ENCODE assay signal across 9 cellular contexts in genomic region chr19:58401825-58402433, GRCh38. TPM values are rescaled to one million over a fixed set of nuclear protein-coding genes. Genes with fewer than 3 reads are reported as not detected.
A peak's percentile ranks its signal among the peaks of the same experiment; 100 is the strongest.
DNase-seq lines count a peak whose midpoint lies in the region; ATAC-seq and TF ChIP-seq lines count a peak whose summit lies in the region.
"Had no signal": no experiment of that assay in that cellular context is flagged by ENCODE, and none has a peak within 500 bp of the region (broad histone marks: within the 10 kb centered on the region; RNA-seq: fewer than 3 reads in every experiment).

No MANE protein-coding gene starts in this region.

- no peak for ATAC-seq in left lung

- peak overlapping the region in 2 of 4 donors; percentile 29 to 42 for H3K4me3 ChIP-seq in adrenal gland
- peak overlapping the region; percentile 37 to 62 for H3K4me3 ChIP-seq in left lung
- peak overlapping the region; percentile 51 to 79 (median 58) for H3K4me3 ChIP-seq in tibial nerve

- CTCF ChIA-PET in activated naive CD4-positive, alpha-beta T cell treated with anti-CD3 and anti-CD28 coated beads for 36 hours (lab: Charles Lee), result interaction anchor here (1.4 kb wide), 1 partner anchor 118 kb away, joined by 5 read pairs; no protein-coding TSS in a partner anchor

- WGBS in adrenal gland, 4 donors, result 23 to 39% (median 33%) methylated on average over 24 of the region's 24 CpGs
- WGBS in tibial nerve, 2 donors, result 32 to 37% methylated on average over 24 of the region's 24 CpGs

- H3K4me1 ChIP-seq in adrenal gland (replicated peaks in 1 of 2), result peaks cover 11 to 16% of the 10 kb centered on the region in 2 donors
- H3K4me1 ChIP-seq in left lung, result peaks cover 9 to 16% of the 10 kb centered on the region in 2 donors
- H3K4me1 ChIP-seq in tibial nerve, result peaks cover 0 to 27% (median 15%) of the 10 kb centered on the region in 4 donors

- TF ChIP-seq EP300 in tibial nerve (IDR thresholded peaks at IDR 0.05), result no peak

- intact Hi-C loops in activated naive CD4-positive, alpha-beta T cell treated with anti-CD3 and anti-CD28 coated beads for 36 hours (cut with micrococcal nuclease), result loop anchor here (1.0 kb wide), 6 partner anchors 15 to 76 kb away; partner anchors contain the start of genes RPS5, ZNF132, ZNF446 and ZNF497
- intact Hi-C loops in adrenal gland (cut with DNase I), result no loop called here
- intact Hi-C loops in left lung (cut with DNase I), result no loop called here

- TF ChIP-seq POLR2A in adrenal gland (IDR thresholded peaks at IDR 0.05) (no peak), tibial nerve (IDR thresholded peaks at IDR 0.05) (no peak)

- H3K27ac ChIP-seq in adrenal gland (peak overlapping the region in 3 of 5 donors; percentile 33 to 79 (median 74)), left lung (peak overlapping the region in 1 of 2 donors; percentile 80), tibial nerve (peak overlapping the region in 3 of 4 donors; percentile 76 to 90 (median 90))

- H3K9me3 ChIP-seq in adrenal gland (replicated peaks in 1 of 3) (no peaks in the 10 kb centered on the region), left lung (no peaks in the 10 kb centered on the region), tibial nerve (no peaks in the 10 kb centered on the region)

- H3K27ac Mint-ChIP-seq in activated naive CD4-positive, alpha-beta T cell treated with anti-CD3 and anti-CD28 coated beads for 36 hours, result no peak overlapping the region

- peak overlapping the region; percentile 94 for H3K4me3 Mint-ChIP-seq in activated naive CD4-positive, alpha-beta T cell treated with anti-CD3 and anti-CD28 coated beads for 36 hours

- peaks cover 14% of the 10 kb centered on the region for H3K4me1 Mint-ChIP-seq in activated naive CD4-positive, alpha-beta T cell treated with anti-CD3 and anti-CD28 coated beads for 36 hours (ENCODE audit: low read depth)

- H3K27me3 ChIP-seq in adrenal gland, result peaks cover under 1% of the 10 kb centered on the region
- peaks cover 2 to 17% of the 10 kb centered on the region in 2 donors for H3K27me3 ChIP-seq in left lung
- peaks cover 0 to 14% of the 10 kb centered on the region in 2 donors for H3K27me3 ChIP-seq in tibial nerve

- no peak for DNase-seq in activated naive CD4-positive, alpha-beta T cell treated with anti-CD3 and anti-CD28 coated beads for 36 hours
- DNase-seq in activated naive CD4-positive, alpha-beta T cell treated with anti-CD3 and anti-CD28 coated beads, Interleukin-2, amount 50 U/mL, for 16 hours, result no peak
- peak in 2 of 7 donors; percentile 13 to 20 for DNase-seq in adrenal gland
- no peak for DNase-seq in left lung
- no peak for DNase-seq in tibial nerve (ENCODE audit: low spot score in 2 of 2)
- DNase-seq in AG20443 (ENCODE audit: low spot score), result no peak
- no peak for DNase-seq in hippocampal formation (lab: John Stamatoyannopoulos, UW)
- no peak for DNase-seq in cerebellum (ENCODE audit: low spot score)

- peaks cover 11% of the 10 kb centered on the region for H3K27me3 Mint-ChIP-seq in activated naive CD4-positive, alpha-beta T cell treated with anti-CD3 and anti-CD28 coated beads for 36 hours (ENCODE audit: low read depth)

- H3K36me3 ChIP-seq in adrenal gland (replicated peaks in 1 of 2) (no peaks in the 10 kb centered on the region), left lung (no peaks in the 10 kb centered on the region), tibial nerve (peaks cover 0 to 9% (median 0%) of the 10 kb centered on the region in 3 donors)

- no peaks in the 10 kb centered on the region for H3K36me3 Mint-ChIP-seq in activated naive CD4-positive, alpha-beta T cell treated with anti-CD3 and anti-CD28 coated beads for 36 hours (ENCODE audit: low read depth)

- no peak for TF ChIP-seq CTCF in adrenal gland (IDR thresholded peaks at IDR 0.05)
- no peak for TF ChIP-seq CTCF in left lung (IDR thresholded peaks at IDR 0.05)
- peak in 1 of 5 experiments; percentile 14 for TF ChIP-seq CTCF in tibial nerve (IDR thresholded peaks at IDR 0.05)

- H3K9me3 Mint-ChIP-seq in activated naive CD4-positive, alpha-beta T cell treated with anti-CD3 and anti-CD28 coated beads for 36 hours, result no peaks in the 10 kb centered on the region

RNA-seq across cellular contexts. Expression of gene RNF225, which starts 6.5 kb away (rescaled TPM):
- under 1 TPM in 1 of 2 experiments, not detected in 1; 0.32 TPM for total RNA-seq in activated naive CD4-positive, alpha-beta T cell treated with anti-CD3 and anti-CD28 coated beads for 36 hours
- total RNA-seq in adrenal gland (not detected), left lung (1 to 10 TPM; 1.9 to 3.2 TPM), tibial nerve (not detected), cerebellum (not detected)
- not detected for polyA plus RNA-seq in adrenal gland
- total RNA-seq: dermis microvascular lymphatic vessel endothelial cell had no signal

RNA-seq across cellular contexts. Expression of gene ZNF584, which starts 6.5 kb away (rescaled TPM):
- total RNA-seq in activated naive CD4-positive, alpha-beta T cell treated with anti-CD3 and anti-CD28 coated beads for 36 hours, result 1 to 10 TPM; 3.4 to 4.8 TPM
- total RNA-seq in adrenal gland (10 to 100 TPM; 11.7 to 37.5 (median 16.9) TPM), left lung (10 to 100 TPM in 1 of 2 donors, 1 to 10 TPM in 1; 7.4 to 12.7 TPM), tibial nerve (10 to 100 TPM; 16.4 to 24.6 (median 20.9) TPM), cerebellum (18.9 TPM)
- polyA plus RNA-seq in adrenal gland, result 10 to 100 TPM in 1 of 3 donors, 1 to 10 TPM in 2; 7.1 to 12.3 (median 9.7) TPM

RNA-seq across cellular contexts. Expression of gene RPS5, which starts 14.9 kb away (rescaled TPM):
- 1,000 to 10,000 TPM; 1,806 to 1,853 TPM for total RNA-seq in activated naive CD4-positive, alpha-beta T cell treated with anti-CD3 and anti-CD28 coated beads for 36 hours
- total RNA-seq in adrenal gland, result 1,000 to 10,000 TPM in 6 of 8 donors, 100 to 1,000 TPM in 2; 839 to 1,999 (median 1,158) TPM
- polyA plus RNA-seq in adrenal gland, result 1,000 to 10,000 TPM in 1 of 3 donors, 100 to 1,000 TPM in 2; 555 to 1,093 (median 722) TPM
- 1,000 to 10,000 TPM in 1 of 2 donors, 100 to 1,000 TPM in 1; 842 to 1,045 TPM for total RNA-seq in left lung
- 1,000 to 10,000 TPM; 1,161 to 1,574 (median 1,263) TPM for total RNA-seq in tibial nerve
- 920 TPM for total RNA-seq in cerebellum

RNA-seq across cellular contexts. Expression of gene ZNF837, which starts 21.1 kb away (rescaled TPM):
- 1 to 10 TPM; 1.7 to 1.9 TPM for total RNA-seq in activated naive CD4-positive, alpha-beta T cell treated with anti-CD3 and anti-CD28 coated beads for 36 hours
- total RNA-seq in adrenal gland, result 10 to 100 TPM in 1 of 8 donors, 1 to 10 TPM in 7; 2.4 to 10.5 (median 4.6) TPM
- polyA plus RNA-seq in adrenal gland, result 1 to 10 TPM in 2 of 3 donors, under 1 TPM in 1; 0.09 to 8.1 (median 6.1) TPM
- total RNA-seq in left lung, result 1 to 10 TPM; 1.7 to 2.1 TPM
- total RNA-seq in tibial nerve, result 1 to 10 TPM; 1.3 to 6.9 (median 2.6) TPM
- 0.73 TPM for total RNA-seq in cerebellum

RNA-seq across cellular contexts. Expression of gene ZNF132, which starts 38.0 kb away (rescaled TPM):
- total RNA-seq in activated naive CD4-positive, alpha-beta T cell treated with anti-CD3 and anti-CD28 coated beads for 36 hours, result 1 to 10 TPM; 2.8 to 2.9 TPM
- 1 to 10 TPM; 2.4 to 10.0 (median 4.8) TPM for total RNA-seq in adrenal gland
- 1 to 10 TPM; 1.3 to 3.2 (median 1.4) TPM for polyA plus RNA-seq in adrenal gland
- total RNA-seq in left lung, result 1 to 10 TPM; 6.2 to 7.1 TPM
- 10 to 100 TPM in 2 of 4 donors, 1 to 10 TPM in 2; 5.0 to 12.6 (median 8.2) TPM for total RNA-seq in tibial nerve
- total RNA-seq in cerebellum, result 16.2 TPM
